Comparison of ENCODE assay signal across 1 cellular context in genomic region chr17:68168273-68169164, GRCh38.
A peak's percentile ranks its signal among the peaks of the same experiment; 100 is the strongest.
TF ChIP-seq lines count a peak whose summit lies in the region.

No MANE protein-coding gene starts in this region.

TF ChIP-seq in HepG2, 621 proteins besides CTCF, POLR2A, EP300 and RAD21 (continued from another document):
- TF ChIP-seq, protein P1, sequence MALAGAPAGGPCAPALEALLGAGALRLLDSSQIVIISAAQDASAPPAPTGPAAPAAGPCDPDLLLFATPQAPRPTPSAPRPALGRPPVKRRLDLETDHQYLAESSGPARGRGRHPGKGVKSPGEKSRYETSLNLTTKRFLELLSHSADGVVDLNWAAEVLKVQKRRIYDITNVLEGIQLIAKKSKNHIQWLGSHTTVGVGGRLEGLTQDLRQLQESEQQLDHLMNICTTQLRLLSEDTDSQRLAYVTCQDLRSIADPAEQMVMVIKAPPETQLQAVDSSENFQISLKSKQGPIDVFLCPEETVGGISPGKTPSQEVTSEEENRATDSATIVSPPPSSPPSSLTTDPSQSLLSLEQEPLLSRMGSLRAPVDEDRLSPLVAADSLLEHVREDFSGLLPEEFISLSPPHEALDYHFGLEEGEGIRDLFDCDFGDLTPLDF (CRISPR knock-in tag; IDR thresholded peaks at IDR 0.05), result 0 out of 2 replicates have a peak, but pooled peaks have one; percentile 32
